1 cellular context compared by ENCODE assay signal in genomic region chr9:682633-683508, GRCh38.
A peak's percentile ranks its signal among the peaks of the same experiment; 100 is the strongest.
TF ChIP-seq lines count a peak whose summit lies in the region.

No MANE protein-coding gene starts in this region.

TF ChIP-seq in HepG2, 621 proteins besides CTCF, POLR2A, EP300 and RAD21 (continued from another document and continues in another):
- TF ChIP-seq ZNF609 (CRISPR knock-in tag; IDR thresholded peaks at IDR 0.05; ENCODE audit: borderline replicate concordance) (peak; percentile 97), EZH2 (conservative IDR thresholded peaks at IDR 0.05; ENCODE audit: low read depth, low read length) (no peak), GLMP (CRISPR knock-in tag; IDR thresholded peaks at IDR 0.05; ENCODE audit: borderline replicate concordance) (no peak), ESRRA (CRISPR knock-in tag; IDR thresholded peaks at IDR 0.05; ENCODE audit: low read depth) (peak; percentile 72), AHDC1 (CRISPR knock-in tag; IDR thresholded peaks at IDR 0.05; ENCODE audit: borderline replicate concordance) (peak; percentile 96; the same call in 1 of the 2 replicates), SSRP1 (CRISPR knock-in tag; IDR thresholded peaks at IDR 0.05) (no peak), ZNF282 (IDR thresholded peaks at IDR 0.05; ENCODE audit: partially characterized antibody) (no peak), KDM4B (CRISPR knock-in tag; IDR thresholded peaks at IDR 0.05) (0 out of 2 replicates have a peak, but pooled peaks have one; percentile 53), ZNF280D (CRISPR knock-in tag; IDR thresholded peaks at IDR 0.05) (0 out of 2 replicates have a peak, but pooled peaks have one; percentile 19), ZNF549 (CRISPR knock-in tag; IDR thresholded peaks at IDR 0.05) (no peak), HNRNPH1 (optimal IDR thresholded peaks at IDR 0.05; ENCODE audit: low read depth, low read length) (no peak), HMGXB4 (CRISPR knock-in tag; IDR thresholded peaks at IDR 0.05; ENCODE audit: borderline replicate concordance in 1 of 2, low read depth in 1 of 2) (peak; percentile 61 to 77; a peak in 3 of 4 replicates), ZHX2 (IDR thresholded peaks at IDR 0.05; ENCODE audit: low read depth) (0 out of 2 replicates have a peak, but pooled peaks have one; percentile 16), ZHX2 (CRISPR knock-in tag; IDR thresholded peaks at IDR 0.05; ENCODE audit: borderline replicate concordance) (no peak), HNF1B (CRISPR knock-in tag; IDR thresholded peaks at IDR 0.05) (peak; percentile 97), ZNF556 (CRISPR knock-in tag; IDR thresholded peaks at IDR 0.05; ENCODE audit: borderline replicate concordance) (0 out of 2 replicates have a peak, but pooled peaks have one; percentile 66), USF2 (IDR thresholded peaks at IDR 0.05; ENCODE audit: low read depth, low read length) (no peak), USF2 (CRISPR knock-in tag; IDR thresholded peaks at IDR 0.05; ENCODE audit: borderline replicate concordance) (no peak)
